Comparison of ENCODE assay signal across 9 cellular contexts in genomic region chr2:17148298-17149228, GRCh38.
A peak's percentile ranks its signal among the peaks of the same experiment; 100 is the strongest.
DNase-seq lines count a peak whose midpoint lies in the region; ATAC-seq and TF ChIP-seq lines count a peak whose summit lies in the region.
"Had no signal": no experiment of that assay in that cellular context is flagged by ENCODE, and none has a peak within 500 bp of the region (broad histone marks: within the 10 kb centered on the region; RNA-seq: fewer than 3 reads in every experiment).

No MANE protein-coding gene starts in this region.

- H3K27me3 Mint-ChIP-seq in T-cell: no peaks in the 10 kb centered on the region

- H3K79me2 ChIP-seq in smooth muscle cell (ENCODE audit: low read depth): no peaks in the 10 kb centered on the region

- POLR2A ChIA-PET in T-cell (lab: Charles Lee): no interaction called here

- H3K36me3 ChIP-seq in smooth muscle cell (ENCODE audit: low read depth): no peaks in the 10 kb centered on the region
- H3K36me3 ChIP-seq: BLaER1 treated with 17β-estradiol and CSF1 and Interleukin-3, amounts not matched to agents 10 nM and 100 nM had no signal

- no peaks in the 10 kb centered on the region for H3K36me3 Mint-ChIP-seq in T-cell

- no peak overlapping the region for H3K4me2 ChIP-seq in smooth muscle cell

- no peaks in the 10 kb centered on the region for H3F3A ChIP-seq in smooth muscle cell (ENCODE audit: low read depth)

- no peaks in the 10 kb centered on the region for H3K4me1 Mint-ChIP-seq in T-cell

- 53% methylated on average over 8 of the region's 8 CpGs for WGBS in smooth muscle cell (ENCODE audit: low lambda C conversion rate)

- no peaks in the 10 kb centered on the region for H3K27me3 ChIP-seq in smooth muscle cell (ENCODE audit: low read depth)
- H3K27me3 ChIP-seq: BLaER1 treated with 17β-estradiol and CSF1 and Interleukin-3, amounts not matched to agents 10 nM and 100 nM had no signal

- no peak overlapping the region for H3K4me3 Mint-ChIP-seq in T-cell

- no peak overlapping the region for H3K27ac ChIP-seq in smooth muscle cell (ENCODE audit: low read depth)

- TF ChIP-seq CTCF in epithelial cell of proximal tubule (conservative IDR thresholded peaks at IDR 0.05; ENCODE audit: low read depth, low read length) (peak; percentile 46), smooth muscle cell (IDR thresholded peaks at IDR 0.05; ENCODE audit: borderline replicate concordance, insufficient read depth, poor library complexity, severe bottlenecking) (peak; percentile 42)

- H4K20me1 ChIP-seq in smooth muscle cell (ENCODE audit: low read depth): no peaks in the 10 kb centered on the region
- H4K20me1 ChIP-seq: BLaER1 treated with 17β-estradiol and CSF1 and Interleukin-3, amounts not matched to agents 10 nM and 100 nM had no signal

- H3K4me1 ChIP-seq in smooth muscle cell (ENCODE audit: low read depth): no peaks in the 10 kb centered on the region

- no peak overlapping the region for H3K4me3 ChIP-seq in epithelial cell of proximal tubule (ENCODE audit: low read depth, low read length)
- no peak overlapping the region for H3K4me3 ChIP-seq in smooth muscle cell
- H3K4me3 ChIP-seq: BLaER1 treated with 17β-estradiol and CSF1 and Interleukin-3, amounts not matched to agents 10 nM and 100 nM had no signal

- DNase-seq in NCI-H510A treated with DMSO at 0.1 percent for 48 hours (lab: John Stamatoyannopoulos, UW): peak; percentile 1
- no peak for DNase-seq in NCI-H510A (lab: John Stamatoyannopoulos, UW)
- peak; percentile 33 for DNase-seq in NCI-H748 treated with DMSO at 0.1 percent for 48 hours (lab: John Stamatoyannopoulos, UW)
- DNase-seq in epithelial cell of proximal tubule (ENCODE audit: low read depth): no peak
- DNase-seq in smooth muscle cell (lab: John Stamatoyannopoulos, UW; ENCODE audit: unreplicated experiment): no peak
- DNase-seq in stimulated activated CD4-positive, alpha-beta T cell treated with anti-CD3 and anti-CD28 coated beads, Interleukin-12 subunit alpha, Interleukin-12 subunit beta, amount 100 ng/mL, for 4 hours: no peak
- DNase-seq in SIG-M5 treated with dmso at 0.1 percent for 504 hours (lab: John Stamatoyannopoulos, UW; ENCODE audit: unreplicated experiment): no peak
- no peak for DNase-seq in T-cell

- H3K9me3 Mint-ChIP-seq in T-cell: peaks cover 2 to 9% (median 6%) of the 10 kb centered on the region in 3 donors

- CTCF ChIA-PET in T-cell (lab: Charles Lee): no interaction called here

- no peak overlapping the region for H2AFZ ChIP-seq in smooth muscle cell (ENCODE audit: low read depth)

- no peaks in the 10 kb centered on the region for H3K9me3 ChIP-seq in smooth muscle cell (replicated peaks; ENCODE audit: low read depth)
- H3K9me3 ChIP-seq: BLaER1 treated with 17β-estradiol and CSF1 and Interleukin-3, amounts not matched to agents 10 nM and 100 nM had no signal

- ATAC-seq in T-cell (replicated peaks in 1 of 4): no peak

- no peak overlapping the region for H3K27ac Mint-ChIP-seq in T-cell

- no peak overlapping the region for H3K9ac ChIP-seq in smooth muscle cell (ENCODE audit: low read depth)

Comparison
In these comparisons a context has a peak if more than half of its experiments do, and no peak if none do; other contexts are left out.
1. DNase-seq: peak in NCI-H510A treated with DMSO at 0.1 percent for 48 hours (single experiment) and NCI-H748 treated with DMSO at 0.1 percent for 48 hours (single experiment); none in NCI-H510A (single experiment), epithelial cell of proximal tubule (single experiment), smooth muscle cell (single experiment), stimulated activated CD4-positive, alpha-beta T cell treated with anti-CD3 and anti-CD28 coated beads, Interleukin-12 subunit alpha, Interleukin-12 subunit beta, amount 100 ng/mL, for 4 hours (single experiment), SIG-M5 treated with dmso at 0.1 percent for 504 hours (single experiment) and T-cell (0 of 34).